ENCODE assay signal across 10 cellular contexts in genomic region chr2:159094173-159094737, GRCh38.
DNase-seq lines count a peak whose midpoint lies in the region; ATAC-seq, FAIRE-seq and TF ChIP-seq lines count a peak whose summit lies in the region.
"Had no signal": no experiment of that assay in that cellular context is flagged by ENCODE, and none has a peak within 500 bp of the region (broad histone marks: within the 10 kb centered on the region; RNA-seq: fewer than 3 reads in every experiment).

No MANE protein-coding gene starts in this region.

- no peak overlapping the region for H3K18ac ChIP-seq in mesendoderm (ENCODE audit: low read length)

- FAIRE-seq in frontal cortex (lab: Jason Lieb, UNC), result no peak
- FAIRE-seq: G401.6 had no signal

- no peaks in the 10 kb centered on the region for H3K79me2 ChIP-seq in mesendoderm (ENCODE audit: control insufficient read depth, insufficient read depth, low read length)

- no peak overlapping the region for H3K9ac ChIP-seq in rectal smooth muscle tissue (ENCODE audit: low read length)
- no peak overlapping the region for H3K9ac ChIP-seq in mesendoderm (ENCODE audit: low read length)

- no peak overlapping the region for H3K23ac ChIP-seq in mesendoderm (ENCODE audit: low read length)

- H2AK5ac ChIP-seq in mesendoderm (ENCODE audit: low read length), result no peak overlapping the region

- H3K4ac ChIP-seq in mesendoderm (ENCODE audit: low read depth, low read length), result no peak overlapping the region

- no peak overlapping the region for H2BK5ac ChIP-seq in mesendoderm (ENCODE audit: low read length)

- H4K5ac ChIP-seq in mesendoderm (ENCODE audit: low read length), result no peak overlapping the region

- H3K27me3 ChIP-seq in rectal smooth muscle tissue (ENCODE audit: control insufficient read depth, insufficient read depth, low read length) (no peaks in the 10 kb centered on the region), mesendoderm (ENCODE audit: insufficient read depth, low read length, poor library complexity) (no peaks in the 10 kb centered on the region)

- H3K4me3 ChIP-seq in rectal smooth muscle tissue (ENCODE audit: low read length), result no peak overlapping the region
- H3K4me3 ChIP-seq in mesendoderm (ENCODE audit: low read length), result no peak overlapping the region

- H3K27ac ChIP-seq in C4-2B (peak overlapping the region; percentile 84), VCaP (peak overlapping the region; percentile 99), rectal smooth muscle tissue (ENCODE audit: low read depth, low read length) (peak overlapping the region; percentile 75), mesendoderm (ENCODE audit: low read depth, low read length) (no peak overlapping the region)

- H3K4me1 ChIP-seq in rectal smooth muscle tissue (ENCODE audit: control insufficient read depth, insufficient read depth, low read length) (peaks cover 49% of the 10 kb centered on the region), mesendoderm (ENCODE audit: control insufficient read depth, low read depth, low read length) (peaks cover 3% of the 10 kb centered on the region)

- H3K79me1 ChIP-seq in mesendoderm (ENCODE audit: low read length), result no peaks in the 10 kb centered on the region

- no CpG with 5 or more reads among the region's 10 CpGs for WGBS in mesendoderm (ENCODE audit: extremely low coverage, insufficient coverage, low lambda C conversion rate)

- intact Hi-C loops in Right ventricle myocardium superior (cut with DNase I), result loop anchor here (10.0 kb wide), 1 partner anchor 49 kb away; no protein-coding TSS in a partner anchor

- no peak overlapping the region for H3K4me2 ChIP-seq in mesendoderm (ENCODE audit: low read length)

- H3K36me3 ChIP-seq in rectal smooth muscle tissue (ENCODE audit: control insufficient read depth, insufficient read depth, low read length) (no peaks in the 10 kb centered on the region), mesendoderm (ENCODE audit: control insufficient read depth, insufficient read depth, low read length) (no peaks in the 10 kb centered on the region)

- no peak for TF ChIP-seq CTCF in C4-2B (conservative IDR thresholded peaks at IDR 0.05)
- TF ChIP-seq CTCF in VCaP (conservative IDR thresholded peaks at IDR 0.05), result no peak

- peak; percentile 53 for ATAC-seq in Right ventricle myocardium superior (ENCODE audit: poor library complexity)
- no peak for ATAC-seq in GM18520 (IDR thresholded peaks at IDR 0.05; ENCODE audit: unreplicated experiment)

- DNase-seq in Right ventricle myocardium superior (peak; percentile 66), frontal cortex (ENCODE audit: low spot score in 2 of 2) (no peak), NCI-H128 (lab: John Stamatoyannopoulos, UW; ENCODE audit: unreplicated experiment) (no peak), mesendoderm (no peak)
- DNase-seq: activated CD4-positive, CD25-positive, alpha-beta regulatory T cell treated with anti-CD3 and anti-CD28 coated beads, Interleukin-2, amount 50 U/mL, for 72 hours had no signal

- no peak overlapping the region for H4K8ac ChIP-seq in mesendoderm (ENCODE audit: low read depth, low read length)

- no peak overlapping the region for H2BK120ac ChIP-seq in mesendoderm (ENCODE audit: low read depth, low read length)

- no peak overlapping the region for H3K56ac ChIP-seq in mesendoderm (ENCODE audit: low read length)

- no peak overlapping the region for H2BK15ac ChIP-seq in mesendoderm (replicated peaks; ENCODE audit: low read depth)
